1 cellular context compared by ENCODE assay signal in the genomic region with DNA sequence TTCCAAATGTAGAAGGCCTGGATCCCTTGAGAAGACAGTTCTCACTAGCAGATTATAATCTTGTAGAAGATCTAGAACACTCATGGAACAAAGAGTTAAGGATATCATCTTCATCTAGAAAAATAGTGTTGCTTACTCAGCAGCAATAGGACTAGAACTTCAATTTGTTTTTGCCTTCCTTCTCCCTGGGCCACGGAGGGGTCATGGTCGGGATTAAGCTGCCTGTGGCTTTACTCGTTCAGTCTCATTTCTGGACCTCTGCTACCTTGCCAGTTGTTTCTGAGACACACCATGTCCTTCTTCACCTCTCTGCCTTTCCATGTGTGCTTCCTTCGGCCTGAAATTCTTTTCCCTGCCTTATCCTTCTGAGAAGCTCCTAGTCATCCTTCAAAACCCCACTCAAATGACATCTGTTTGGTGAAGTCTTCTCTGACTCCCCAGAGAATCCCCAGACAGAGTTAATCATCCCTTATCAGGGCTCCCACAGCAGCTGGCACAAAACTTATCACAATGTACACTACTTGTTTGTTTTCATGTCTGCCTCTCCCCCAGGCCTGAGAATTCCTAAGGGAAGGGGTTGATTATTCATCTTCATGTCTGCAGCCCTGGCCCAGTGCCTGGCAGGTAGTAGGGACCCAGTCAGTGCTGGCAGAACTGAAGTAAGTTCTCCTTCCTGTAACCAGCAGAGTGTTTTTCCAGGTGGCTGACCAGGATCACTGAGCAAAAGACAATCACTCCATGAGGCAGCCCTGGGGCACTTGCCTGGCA.
TF ChIP-seq lines count a peak whose summit lies in the region.

No MANE protein-coding gene starts in this region.

TF ChIP-seq in endothelial cell of umbilical vein, 7 proteins besides CTCF, POLR2A, EP300 and RAD21 (continued from another document):
- TF ChIP-seq MYC (IDR thresholded peaks at IDR 0.05; ENCODE audit: low read depth, low read length): no peak
- TF ChIP-seq JUN (IDR thresholded peaks at IDR 0.05; ENCODE audit: borderline replicate concordance, insufficient read depth, insufficient read length, low read depth): no peak
- no peak for TF ChIP-seq FOS (IDR thresholded peaks at IDR 0.05; ENCODE audit: borderline replicate concordance, insufficient read depth, low read length)
- no peak for TF ChIP-seq MAX (IDR thresholded peaks at IDR 0.05; ENCODE audit: insufficient read depth, insufficient read length)
- TF ChIP-seq POLR2AphosphoS5 (IDR thresholded peaks at IDR 0.05; ENCODE audit: insufficient read depth, low read depth, low read length): no peak
- no peak for TF ChIP-seq GATA2 (IDR thresholded peaks at IDR 0.05; ENCODE audit: insufficient read depth, insufficient read length, low read depth, low read length)
